ENCODE assay signal across 25 cellular contexts in genomic region chr10:95530021-95530420, GRCh38. TPM values are rescaled to one million over a fixed set of nuclear protein-coding genes. Genes with fewer than 3 reads are reported as not detected.
A peak's percentile ranks its signal among the peaks of the same experiment; 100 is the strongest.
DNase-seq lines count a peak whose midpoint lies in the region; ATAC-seq and TF ChIP-seq lines count a peak whose summit lies in the region.
"Had no signal": no experiment of that assay in that cellular context is flagged by ENCODE, and none has a peak within 500 bp of the region (broad histone marks: within the 10 kb centered on the region; RNA-seq: fewer than 3 reads in every experiment).

No MANE protein-coding gene starts in this region.

- H3K4me3 ChIP-seq in heart left ventricle (no peak overlapping the region), coronary artery (no peak overlapping the region), prostate gland (no peak overlapping the region)
- H3K4me3 ChIP-seq: smooth muscle cell had no signal

- TF ChIP-seq CTCF in heart left ventricle (IDR thresholded peaks at IDR 0.05) (no peak), coronary artery (IDR thresholded peaks at IDR 0.05) (no peak), prostate gland (IDR thresholded peaks at IDR 0.05) (no peak), type B pancreatic cell (conservative IDR thresholded peaks at IDR 0.05) (no peak)

- H3K9me3 ChIP-seq in heart left ventricle (no peaks in the 10 kb centered on the region), prostate gland (no peaks in the 10 kb centered on the region)
- H3K9me3 ChIP-seq: neutrophil had no signal

- H3K27me3 ChIP-seq in heart left ventricle, result no peaks in the 10 kb centered on the region
- H3K27me3 ChIP-seq in prostate gland (replicated peaks; ENCODE audit: insufficient read depth), result no peaks in the 10 kb centered on the region
- H3K27me3 ChIP-seq: neutrophil had no signal

- WGBS in heart left ventricle, 4 donors, result 95 to 97% (median 96%) methylated on average over 2 of the region's 2 CpGs
- WGBS in prostate gland, result 76% methylated on average over 2 of the region's 2 CpGs

- peaks cover 7 to 96% (median 64%) of the 10 kb centered on the region in 12 donors for H3K4me1 ChIP-seq in heart left ventricle
- H3K4me1 ChIP-seq in prostate gland (replicated peaks), result no peaks in the 10 kb centered on the region
- H3K4me1 ChIP-seq: foreskin keratinocyte had no signal

- H3K36me3 Mint-ChIP-seq in type B pancreatic cell, result no peaks in the 10 kb centered on the region
- H3K36me3 Mint-ChIP-seq: CD4-positive, CD25-positive, alpha-beta regulatory T cell; naive B cell had no signal

- no peaks in the 10 kb centered on the region for H3K36me3 ChIP-seq in heart left ventricle
- H3K36me3 ChIP-seq in prostate gland, result no peaks in the 10 kb centered on the region
- H3K36me3 ChIP-seq: neutrophil had no signal

- peak overlapping the region; percentile 31 for H3K27ac Mint-ChIP-seq in type B pancreatic cell

- TF ChIP-seq POLR2A in heart left ventricle (IDR thresholded peaks at IDR 0.05) (no peak), prostate gland (IDR thresholded peaks at IDR 0.05) (no peak)

- intact Hi-C loops in heart left ventricle (cut with DNase I), result no loop called here
- intact Hi-C loops in cardiac septum (cut with DNase I), result no loop called here
- intact Hi-C loops in prostate gland (cut with DNase I), result no loop called here

- H3K9me3 Mint-ChIP-seq in type B pancreatic cell, result no peaks in the 10 kb centered on the region
- H3K9me3 Mint-ChIP-seq: naive B cell had no signal

- H3K4me1 Mint-ChIP-seq in type B pancreatic cell (ENCODE audit: unreplicated experiment), result peaks cover 41% of the 10 kb centered on the region
- H3K4me1 Mint-ChIP-seq: CD4-positive, CD25-positive, alpha-beta regulatory T cell; naive B cell had no signal

- no peaks in the 10 kb centered on the region for H3K27me3 Mint-ChIP-seq in type B pancreatic cell

- H3K27ac ChIP-seq in heart left ventricle, result peak overlapping the region in 8 of 12 donors; percentile 21 to 91 (median 61)
- peak overlapping the region; percentile 61 to 72 for H3K27ac ChIP-seq in coronary artery
- peak overlapping the region; percentile 69 to 71 for H3K27ac ChIP-seq in prostate gland
- H3K27ac ChIP-seq: foreskin keratinocyte, neutrophil had no signal

- ATAC-seq in heart left ventricle, result no peak
- ATAC-seq in activated CD4-positive, CD25-positive, alpha-beta regulatory T cell treated with anti-CD3 and anti-CD28 coated beads, Interleukin-2, amount 50 U/mL, for 24 hours, result no peak
- ATAC-seq: foreskin keratinocyte, HCT116 had no signal

- H3K4me3 Mint-ChIP-seq in type B pancreatic cell, result peak overlapping the region; percentile 16
- H3K4me3 Mint-ChIP-seq: CD4-positive, CD25-positive, alpha-beta regulatory T cell; naive B cell had no signal

- DNase-seq in heart left ventricle, result no peak
- no peak for DNase-seq in cardiac septum (ENCODE audit: low spot score)
- no peak for DNase-seq in coronary artery (ENCODE audit: low spot score)
- no peak for DNase-seq in prostate gland (ENCODE audit: low spot score)
- DNase-seq in type B pancreatic cell (ENCODE audit: extremely low spot score, unreplicated experiment), result no peak
- DNase-seq in activated CD4-positive, alpha-beta T cell treated with anti-CD3 and anti-CD28 coated beads for 4 hours, result no peak
- no peak for DNase-seq in activated effector memory CD4-positive, alpha-beta T cell treated with anti-CD3 and anti-CD28 coated beads, Interleukin-2, amount 50 U/mL, for 16 hours
- DNase-seq: CD4-positive, CD25-positive, alpha-beta regulatory T cell; effector memory CD4-positive, alpha-beta T cell; EL; foreskin keratinocyte; hippocampal formation; mesendoderm; naive B cell; NCI-H1105 treated with DMSO at 0.1 percent for 48 hours; NCI-H2029 treated with DMSO at 0.1 percent for 48 hours; NCI-H226; NCI-H774; stimulated activated CD4-positive, alpha-beta T cell treated with anti-CD3 and anti-CD28 coated beads, Interleukin-1b, Interleukin-23, amount 100 ng/mL, for 48 hours; stimulated activated CD8-positive, alpha-beta memory T cell treated with anti-CD3 and anti-CD28 coated beads, Interleukin-4, amount 100 ng/mL, for 48 hours; T-helper 2 cell had no signal

RNA-seq across cellular contexts. Expression of gene SORBS1, which starts 31.1 kb away (rescaled TPM):
- 1,000 to 10,000 TPM in 5 of 9 donors, 100 to 1,000 TPM in 4; 380 to 1,440 (median 1,065) TPM for total RNA-seq in heart left ventricle
- polyA plus RNA-seq in heart left ventricle, result 100 to 1,000 TPM; 355 to 380 TPM
- total RNA-seq in cardiac septum, result 1,045 TPM
- 100 to 1,000 TPM in 1 of 2 donors, 10 to 100 TPM in 1; 84.6 to 189 TPM for total RNA-seq in prostate gland
- 28.2 and 31.4 TPM in 2 replicates for total RNA-seq in type B pancreatic cell (ENCODE audit: low replicate concordance)
